ENCODE assay signal across 24 cellular contexts in the genomic region with DNA sequence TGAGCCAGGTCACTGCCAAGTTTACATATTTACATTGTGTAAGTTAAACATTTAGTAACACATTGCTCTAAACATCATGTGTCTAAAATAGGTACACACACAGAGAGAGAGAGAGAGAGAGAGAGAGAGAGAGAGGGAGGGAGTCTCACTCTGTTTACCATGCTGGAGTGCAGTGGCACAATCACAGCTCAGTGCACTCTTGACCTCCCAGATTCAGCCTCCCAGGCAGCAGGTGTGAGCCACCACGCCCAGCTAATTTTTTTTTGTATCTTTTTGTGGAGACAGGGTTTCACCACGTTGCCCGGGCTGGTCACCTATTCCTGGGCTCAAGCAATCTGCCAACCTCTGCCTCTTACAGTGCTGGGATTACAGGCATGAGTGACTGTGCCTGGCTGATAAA.
"Had no signal": no experiment of that assay in that cellular context is flagged by ENCODE, and none has a peak within 500 bp of the region (broad histone marks: within the 10 kb centered on the region; RNA-seq: fewer than 3 reads in every experiment).

No MANE protein-coding gene starts in this region.

- H3K36me3 ChIP-seq: brain microvascular endothelial cell, cardiac muscle cell, MG63, Peyer's patch had no signal

- DNase-seq: activated CD4-positive, alpha-beta T cell treated with anti-CD3 and anti-CD28 coated beads for 48 hours; activated CD4-positive, alpha-beta T cell treated with anti-CD3 and anti-CD28 coated beads, Interleukin-2, amount 50 U/mL, for 4 hours; activated CD4-positive, CD25-positive, alpha-beta regulatory T cell treated with anti-CD3 and anti-CD28 coated beads, Interleukin-2, amount 50 U/mL, for 72 hours; activated CD8-positive, alpha-beta T cell treated with anti-CD3 and anti-CD28 coated beads, Interleukin-2, amount 10 ng/mL, durations not matched to agents 7 days and 5 days; activated gamma-delta T cell; activated naive CD4-positive, alpha-beta T cell treated with anti-CD3 and anti-CD28 coated beads for 36 hours; activated T-cell treated with anti-CD3 and anti-CD28 coated beads, Interleukin-2, amount 50 U/mL, for 48 hours; brain microvascular endothelial cell; MG63; NCI-H1105; NCI-H1436; NCI-H187; NCI-H2081; NCI-H226; NCI-H774; OCI-M1; Peyer's patch; T-helper 9 cell had no signal

- H3K27ac ChIP-seq: brain microvascular endothelial cell, cardiac muscle cell, KMS-11, Peyer's patch had no signal

- ATAC-seq: activated CD8-positive, alpha-beta T cell treated with anti-CD3 and anti-CD28 coated beads, Interleukin-2, amount 10 ng/mL, durations not matched to agents 7 days and 5 days; activated T-helper 17 cell treated with anti-CD3 and anti-CD28 coated beads, Interleukin-2, amount 50 U/mL, for 72 hours; WTC11 had no signal

- H3K9me3 Mint-ChIP-seq: T-helper 1 cell treated with Interleukin-12 subunit alpha and Interleukin-12 subunit beta and Interleukin-4 antibody, amounts not matched to agents 30 μg/mL and 1 μg/mL, for 36 hours had no signal

- H3K27me3 Mint-ChIP-seq: activated naive CD8-positive, alpha-beta T cell; activated T-helper 17 cell treated with anti-CD3 and anti-CD28 coated beads, Interleukin-2, amount 50 U/mL, for 72 hours had no signal

- H3K27me3 ChIP-seq: brain microvascular endothelial cell, cardiac muscle cell, MG63, Peyer's patch had no signal

- H3K4me3 Mint-ChIP-seq: activated CD8-positive, alpha-beta T cell treated with anti-CD3 and anti-CD28 coated beads, Interleukin-2, amount 10 ng/mL, durations not matched to agents 7 days and 5 days; activated naive CD4-positive, alpha-beta T cell treated with anti-CD3 and anti-CD28 coated beads for 36 hours; activated naive CD8-positive, alpha-beta T cell; activated T-helper 17 cell treated with anti-CD3 and anti-CD28 coated beads, Interleukin-2, amount 50 U/mL, for 72 hours; T-helper 1 cell treated with Interleukin-12 subunit alpha and Interleukin-12 subunit beta and Interleukin-4 antibody, amounts not matched to agents 30 μg/mL and 1 μg/mL, for 36 hours; WTC11 had no signal

- H3K4me1 Mint-ChIP-seq: activated T-helper 17 cell treated with anti-CD3 and anti-CD28 coated beads, Interleukin-2, amount 50 U/mL, for 72 hours had no signal

- H3K36me3 Mint-ChIP-seq: activated naive CD8-positive, alpha-beta T cell; WTC11 had no signal

- H3K27ac Mint-ChIP-seq: activated CD8-positive, alpha-beta T cell treated with anti-CD3 and anti-CD28 coated beads, Interleukin-2, amount 10 ng/mL, durations not matched to agents 7 days and 5 days; activated naive CD4-positive, alpha-beta T cell treated with anti-CD3 and anti-CD28 coated beads for 36 hours; activated naive CD8-positive, alpha-beta T cell; activated T-helper 17 cell treated with anti-CD3 and anti-CD28 coated beads, Interleukin-2, amount 50 U/mL, for 72 hours; T-helper 1 cell treated with Interleukin-12 subunit alpha and Interleukin-12 subunit beta and Interleukin-4 antibody, amounts not matched to agents 30 μg/mL and 1 μg/mL, for 36 hours; WTC11 had no signal

- H3K4me1 ChIP-seq: Peyer's patch had no signal

- H3K4me2 ChIP-seq: KMS-11 had no signal

- H3K4me3 ChIP-seq: cardiac muscle cell, MG63, Peyer's patch had no signal

- H3K9me3 ChIP-seq: MG63, Peyer's patch had no signal
